In the genomic region with DNA sequence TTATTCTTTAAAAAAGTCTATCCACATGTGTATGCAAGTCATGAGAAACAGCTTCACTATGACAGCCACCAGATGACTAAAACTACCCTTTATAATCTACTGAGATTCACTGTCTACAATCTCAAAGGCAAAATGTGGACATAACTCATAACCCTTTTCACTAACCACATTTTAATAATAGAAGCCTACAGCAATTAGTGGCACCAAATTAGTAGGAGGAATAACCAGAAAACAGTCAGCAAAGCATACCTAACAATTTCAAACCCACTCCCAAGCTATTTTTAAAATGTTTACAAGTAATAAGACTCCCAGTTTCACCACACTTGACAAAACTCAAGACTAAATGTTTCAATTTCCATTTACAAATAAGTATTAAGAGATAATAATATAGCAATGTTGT, we compare ENCODE assay signal across 13 cellular contexts.
DNase-seq lines count a peak whose midpoint lies in the region; ATAC-seq, FAIRE-seq and TF ChIP-seq lines count a peak whose summit lies in the region.
"Had no signal": no experiment of that assay in that cellular context is flagged by ENCODE, and none has a peak within 500 bp of the region (broad histone marks: within the 10 kb centered on the region; RNA-seq: fewer than 3 reads in every experiment).

No MANE protein-coding gene starts in this region.

- no peaks in the 10 kb centered on the region for H3K36me3 ChIP-seq in KMS-11 (ENCODE audit: insufficient read depth)
- no peaks in the 10 kb centered on the region for H3K36me3 ChIP-seq in neural progenitor cell
- H3K36me3 ChIP-seq in PC-3 (ENCODE audit: low read depth, low read length): no peaks in the 10 kb centered on the region

- no peaks in the 10 kb centered on the region for H3K9me3 Mint-ChIP-seq in neural progenitor cell
- H3K9me3 Mint-ChIP-seq: brain had no signal

- H3K27me3 ChIP-seq in KMS-11 (ENCODE audit: insufficient read depth, low read depth): no peaks in the 10 kb centered on the region
- no peaks in the 10 kb centered on the region for H3K27me3 ChIP-seq in neural progenitor cell
- H3K27me3 ChIP-seq in PC-3 (ENCODE audit: low read length): no peaks in the 10 kb centered on the region

- no peak for DNase-seq in GM12891 (ENCODE audit: insufficient read length, low spot score)
- DNase-seq in neural progenitor cell (ENCODE audit: low spot score): no peak
- no peak for DNase-seq in PC-3
- DNase-seq in activated naive CD4-positive, alpha-beta T cell treated with anti-CD3 and anti-CD28 coated beads, Interleukin-2, amount 50 U/mL, for 16 hours: no peak
- DNase-seq in A172 (ENCODE audit: low spot score): no peak
- DNase-seq: activated T-cell treated with anti-CD3 and anti-CD28 coated beads for 4 hours, naive B cell, NCI-H1417 treated with DMSO at 0.1 percent for 48 hours, T-helper 9 cell had no signal

- H3K27ac ChIP-seq in KMS-11: peak overlapping the region; percentile 66
- no peak overlapping the region for H3K27ac ChIP-seq in neural progenitor cell
- H3K27ac ChIP-seq in PC-3 (ENCODE audit: low read length): no peak overlapping the region

- no peak overlapping the region for H3K4me3 ChIP-seq in KMS-11 (IDR thresholded peaks at IDR 0.05; ENCODE audit: insufficient read depth, low read depth, low read length)
- H3K4me3 ChIP-seq in neural progenitor cell: no peak overlapping the region
- H3K4me3 ChIP-seq in PC-3 (ENCODE audit: low read length): no peak overlapping the region

- no peaks in the 10 kb centered on the region for H3K4me1 Mint-ChIP-seq in neural progenitor cell

- H4K20me1 ChIP-seq in KMS-11 (ENCODE audit: insufficient read depth) (no peaks in the 10 kb centered on the region), neural progenitor cell (ENCODE audit: low read depth) (no peaks in the 10 kb centered on the region), PC-3 (ENCODE audit: low read length) (no peaks in the 10 kb centered on the region)

- no peaks in the 10 kb centered on the region for H3K9me2 ChIP-seq in PC-3 (replicated peaks; ENCODE audit: low read length)

- CTCF ChIA-PET in PC-3 (lab: Charles Lee): no interaction called here

- BruUV-seq in PC-3 (replicated peaks; lab: Mats Ljungman, UMichigan): no TSS peak

- no peak overlapping the region for H3K4me3 Mint-ChIP-seq in neural progenitor cell
- H3K4me3 Mint-ChIP-seq: brain, naive B cell had no signal

- H3K4me2 ChIP-seq in KMS-11 (peak overlapping the region; percentile 75), neural progenitor cell (no peak overlapping the region), PC-3 (ENCODE audit: low read length) (no peak overlapping the region)

- no peak for TF ChIP-seq CTCF in KMS-11 (conservative IDR thresholded peaks at IDR 0.05; ENCODE audit: low read depth, low read length)
- TF ChIP-seq CTCF in neural progenitor cell (IDR thresholded peaks at IDR 0.05): no peak
- TF ChIP-seq CTCF in PC-3 (conservative IDR thresholded peaks at IDR 0.05; ENCODE audit: low read depth, low read length): no peak

- no peak for TF ChIP-seq POLR2A in GM12891 (IDR thresholded peaks at IDR 0.05; ENCODE audit: low read depth, low read length)

- no peaks in the 10 kb centered on the region for H3K9me3 ChIP-seq in neural progenitor cell (ENCODE audit: low read depth)
- no peaks in the 10 kb centered on the region for H3K9me3 ChIP-seq in PC-3 (ENCODE audit: low read length)

- H3K9ac ChIP-seq in KMS-11: peak overlapping the region; percentile 25; the same call in 1 of the 2 replicates
- no peak overlapping the region for H3K9ac ChIP-seq in neural progenitor cell
- H3K9ac ChIP-seq in PC-3 (ENCODE audit: low read length): no peak overlapping the region

- H3F3A ChIP-seq in neural progenitor cell (ENCODE audit: low read depth): no peaks in the 10 kb centered on the region
- H3F3A ChIP-seq in PC-3 (ENCODE audit: low read length, unreplicated experiment): no peaks in the 10 kb centered on the region

- no peaks in the 10 kb centered on the region for H3K36me3 Mint-ChIP-seq in neural progenitor cell
- H3K36me3 Mint-ChIP-seq: brain had no signal

- H3K79me2 ChIP-seq in KMS-11 (ENCODE audit: insufficient read depth, low read depth) (no peaks in the 10 kb centered on the region), neural progenitor cell (ENCODE audit: low read depth) (no peaks in the 10 kb centered on the region), PC-3 (ENCODE audit: low read length) (no peaks in the 10 kb centered on the region)

- H2AFZ ChIP-seq in KMS-11 (ENCODE audit: low read depth): peak overlapping the region; percentile 17
- no peak overlapping the region for H2AFZ ChIP-seq in neural progenitor cell (replicated peaks)
- H2AFZ ChIP-seq in PC-3 (ENCODE audit: low read length): no peak overlapping the region

- ATAC-seq in GM19452 (IDR thresholded peaks at IDR 0.05; ENCODE audit: unreplicated experiment) (peak; percentile 67), HG02852 (IDR thresholded peaks at IDR 0.05; ENCODE audit: unreplicated experiment) (peak; percentile 88), PC-3 (no peak)

- POLR2A ChIA-PET in PC-3 (lab: Charles Lee; ENCODE audit: unreplicated experiment): no interaction called here

- intact Hi-C loops in PC-3 (cut with micrococcal nuclease): no loop called here

- H3K27me3 Mint-ChIP-seq in neural progenitor cell (ENCODE audit: insufficient read depth, low read depth): no peaks in the 10 kb centered on the region
- H3K27me3 Mint-ChIP-seq: brain, naive B cell had no signal

- H3K4me1 ChIP-seq in KMS-11 (ENCODE audit: low read depth, poor library complexity, severe bottlenecking): peaks cover 88% of the 10 kb centered on the region
- no peaks in the 10 kb centered on the region for H3K4me1 ChIP-seq in neural progenitor cell
- no peaks in the 10 kb centered on the region for H3K4me1 ChIP-seq in PC-3 (ENCODE audit: insufficient read depth, low read length)

- peak; percentile 73 for FAIRE-seq in GM12891 (lab: Jason Lieb, UNC)

- no peak overlapping the region for H3K27ac Mint-ChIP-seq in neural progenitor cell
- H3K27ac Mint-ChIP-seq: brain had no signal

TF ChIP-seq in GM12891, 5 proteins besides CTCF, POLR2A, EP300 and RAD21:
- TF ChIP-seq POLR2AphosphoS5 (IDR thresholded peaks at IDR 0.05; ENCODE audit: low read depth, low read length): no peak
- no peak for TF ChIP-seq SPI1 (IDR thresholded peaks at IDR 0.05; ENCODE audit: low read depth, low read length)
- no peak for TF ChIP-seq PAX5 (IDR thresholded peaks at IDR 0.05; ENCODE audit: insufficient read depth, low read length, severe bottlenecking)
- no peak for TF ChIP-seq POU2F2 (IDR thresholded peaks at IDR 0.05; ENCODE audit: low read depth, low read length)
- no peak for TF ChIP-seq TAF1 (IDR thresholded peaks at IDR 0.05; ENCODE audit: low read depth, low read length)
